In genomic region chr2:241598487-241598886, GRCh38 we compare ENCODE assay signal across 9 cellular contexts. TPM values are rescaled to one million over a fixed set of nuclear protein-coding genes. Genes with fewer than 3 reads are reported as not detected.
DNase-seq lines count a peak whose midpoint lies in the region; ATAC-seq, FAIRE-seq and TF ChIP-seq lines count a peak whose summit lies in the region.
"Had no signal": no experiment of that assay in that cellular context is flagged by ENCODE, and none has a peak within 500 bp of the region (broad histone marks: within the 10 kb centered on the region; RNA-seq: fewer than 3 reads in every experiment).

No MANE protein-coding gene starts in this region.

- peak; percentile 38; the same call in 1 of the 3 replicates for ATAC-seq in GM12878
- no peak for ATAC-seq in GM18511 (IDR thresholded peaks at IDR 0.05; ENCODE audit: unreplicated experiment)
- no peak for ATAC-seq in GM18858 (IDR thresholded peaks at IDR 0.05; ENCODE audit: unreplicated experiment)

- no peak for TF ChIP-seq EP300 in GM12878 (IDR thresholded peaks at IDR 0.05; ENCODE audit: borderline replicate concordance in 1 of 2, control insufficient read depth in 1 of 2, low read depth in 2 of 2, low read length in 2 of 2)
- TF ChIP-seq EP300 in neural cell (conservative IDR thresholded peaks at IDR 0.05; ENCODE audit: poor library complexity, severe bottlenecking), result no peak

- H4K20me1 ChIP-seq in GM12878 (ENCODE audit: control insufficient read depth, insufficient read depth) (no peaks in the 10 kb centered on the region), neural cell (ENCODE audit: insufficient read depth) (no peaks in the 10 kb centered on the region)

- intact Hi-C loops in GM12878 (cut with micrococcal nuclease; ENCODE audit: unreplicated experiment), result no loop called here
- intact Hi-C loops in testis (cut with DNase I; ENCODE audit: low total_unique reads), result no loop called here

- SMC1A ChIA-PET in GM12878 (lab: Charles Lee; ENCODE audit: uncharacterized antibody, unreplicated experiment), result interaction anchor here (0.7 to 1.5 kb wide), 3 partner anchors 10 to 206 kb away, joined by 3 read pairs; no protein-coding TSS in a partner anchor

- FAIRE-seq in GM12878 (lab: Jason Lieb, UNC), result peak; percentile 49

- H3K79me2 ChIP-seq in GM12878 (ENCODE audit: control insufficient read depth, insufficient read depth, low read length) (no peaks in the 10 kb centered on the region), neural cell (replicated peaks; ENCODE audit: insufficient read depth, low read length) (no peaks in the 10 kb centered on the region)

- 96% methylated on average over 1 of the region's 1 CpG for whole genome bisulfite sequencing in GM12878 (ENCODE audit: insufficient coverage, insufficient replicate concordance, low lambda C conversion rate, missing lambda C conversion rate)
- WGBS in testis, 2 donors, result 57 to 63% methylated on average over 1 of the region's 1 CpG

- no peaks in the 10 kb centered on the region for H3K9me3 ChIP-seq in GM12878 (replicated peaks; ENCODE audit: control insufficient read depth, insufficient read depth, low read length)
- no peaks in the 10 kb centered on the region for H3K9me3 ChIP-seq in neural cell (ENCODE audit: low read length)
- no peaks in the 10 kb centered on the region for H3K9me3 ChIP-seq in testis

- CTCF ChIA-PET in GM12878 (lab: Yijun Ruan, JAX), result interaction anchor here (0.6 to 1.7 kb wide), 11 partner anchors 12 to 488 kb away, joined by 3 to 7 read pairs (median 3); no protein-coding TSS in a partner anchor

- RAD21 ChIA-PET in GM12878 (lab: Charles Lee; ENCODE audit: unreplicated experiment), result interaction anchor here (1.0 kb wide), 1 partner anchor 83 kb away, joined by 3 read pairs; no protein-coding TSS in a partner anchor

- H3K9ac ChIP-seq in GM12878 (ENCODE audit: control insufficient read depth, insufficient read depth, low read length) (no peak overlapping the region), neural cell (ENCODE audit: low read length) (no peak overlapping the region)

- peak; percentile 43 for TF ChIP-seq RAD21 in GM12878 (IDR thresholded peaks at IDR 0.05; ENCODE audit: insufficient read depth, low read depth, low read length)
- TF ChIP-seq RAD21 in neural cell (conservative IDR thresholded peaks at IDR 0.05), result peak; percentile 11

- peaks cover 10 to 17% of the 10 kb centered on the region in 2 experiments for H3K36me3 ChIP-seq in GM12878 (ENCODE audit: control insufficient read depth in 2 of 2, insufficient read depth in 2 of 2, low read length in 1 of 2)
- H3K36me3 ChIP-seq in neural cell (ENCODE audit: insufficient read depth, low read length), result no peaks in the 10 kb centered on the region
- no peaks in the 10 kb centered on the region for H3K36me3 ChIP-seq in testis (ENCODE audit: low read depth, missing control alignments)

- TF ChIP-seq POLR2A in GM12878 (IDR thresholded peaks at IDR 0.05; ENCODE audit: low read depth, low read length) (no peak), testis (IDR thresholded peaks at IDR 0.05) (no peak)

- no peak overlapping the region for H3K4me2 ChIP-seq in GM12878 (ENCODE audit: control insufficient read depth, insufficient read depth)
- no peak overlapping the region for H3K4me2 ChIP-seq in neural cell (ENCODE audit: low read length)

- in situ Hi-C loops in GM12878 (cut with MboI), result no loop called here

- TF ChIP-seq CTCF in GM12865 (IDR thresholded peaks at IDR 0.05; ENCODE audit: insufficient read depth, low read depth, low read length, missing control alignments) (no peak), GM12878 (IDR thresholded peaks at IDR 0.05 in 2 of 3, conservative IDR thresholded peaks at IDR 0.05 in 1 of 3; ENCODE audit: control insufficient read depth in 2 of 3, extremely low read depth in 1 of 3, insufficient read depth in 1 of 3, low read depth in 3 of 3, low read length in 3 of 3) (peak; percentile 25 to 36 (median 32); a peak in 4 of 6 replicates), neural cell (IDR thresholded peaks at IDR 0.05; ENCODE audit: poor library complexity, severe bottlenecking) (no peak), testis (IDR thresholded peaks at IDR 0.05) (peak in 1 of 3 experiments; percentile 14)

- no peaks in the 10 kb centered on the region for H3K9me2 ChIP-seq in neural cell (ENCODE audit: insufficient read depth, low read length)

- H3K27ac ChIP-seq in GM12878 (ENCODE audit: control insufficient read depth, insufficient read depth) (no peak overlapping the region), neural cell (ENCODE audit: low read length) (no peak overlapping the region), testis (no peak overlapping the region)
- H3K27ac ChIP-seq: epithelial cell of prostate had no signal

- H2AFZ ChIP-seq in GM12878 (ENCODE audit: control insufficient read depth, low read depth, low read length) (no peak overlapping the region), neural cell (ENCODE audit: low read depth, low read length) (no peak overlapping the region)

- H3K27me3 ChIP-seq in GM12878 (replicated peaks in 1 of 2; ENCODE audit: control insufficient read depth in 2 of 2, insufficient read depth in 2 of 2, low read length in 1 of 2) (no peaks in the 10 kb centered on the region), neural cell (ENCODE audit: insufficient read depth, low read depth, low read length) (no peaks in the 10 kb centered on the region), testis (no peaks in the 10 kb centered on the region)

- H3K4me1 ChIP-seq in GM12878 (ENCODE audit: control insufficient read depth, insufficient read depth, low read length) (no peaks in the 10 kb centered on the region), testis (no peaks in the 10 kb centered on the region)

- BruUV-seq in GM12878 (replicated peaks; lab: Mats Ljungman, UMichigan), result no TSS peak

- POLR2A ChIA-PET in GM12878 (lab: Charles Lee), result interaction anchor here (0.7 kb wide), 1 partner anchor 156 kb away, joined by 3 read pairs; no protein-coding TSS in a partner anchor

- no peak overlapping the region for H3K4me3 ChIP-seq in GM12865 (ENCODE audit: low read depth, low read length)
- H3K4me3 ChIP-seq in GM12878, result no peak overlapping the region
- H3K4me3 ChIP-seq in neural cell (ENCODE audit: low read length), result no peak overlapping the region
- no peak overlapping the region for H3K4me3 ChIP-seq in testis

- no peaks in the 10 kb centered on the region for H3F3A ChIP-seq in neural cell (ENCODE audit: insufficient read depth, low read length, poor library complexity, severe bottlenecking)

- peak; percentile 29 for DNase-seq in GM12865 (ENCODE audit: low read depth)
- DNase-seq in M059J (ENCODE audit: low read depth), result peak; percentile 31
- DNase-seq in GM12878 (ENCODE audit: low read depth, low spot score), result no peak
- no peak for DNase-seq in testis
- DNase-seq: stimulated activated CD4-positive, alpha-beta T cell treated with anti-CD3 and anti-CD28 coated beads, Interleukin-4, amount 100 ng/mL, for 1 hour had no signal

RNA-seq across cellular contexts. Expression of gene THAP4, which starts 38.5 kb away (rescaled TPM):
- total RNA-seq in M059J (2014; rRNA removed; shearing (Covaris generic)), result 22.2 and 25.9 TPM in 2 replicates
- total RNA-seq in GM12878 (2013; cell fraction: nucleolus; rRNA removed), result 27.7 and 29.9 TPM in 2 replicates
- 54.1 and 67.7 TPM in 2 replicates for total RNA-seq in GM12878 (2014; rRNA removed)
- total RNA-seq in GM12878 (2014; rRNA removed; fragmentation: Illumina TruSeq; extraction: Trizol), result 33.4 and 40.5 TPM in 2 replicates
- total RNA-seq in GM12878 (2021), result 54.5 and 55.0 TPM in 2 replicates
- 24.1 TPM for polyA plus RNA-seq in GM12878 (2011; ENCODE audit: low read depth)
- 12.2 and 31.2 TPM in 2 replicates for polyA plus RNA-seq in GM12878 (2011; rRNA removed)
- polyA plus RNA-seq in GM12878 (2011; cell fraction: cytosol; rRNA removed), result 42.6 and 55.7 TPM in 2 replicates
- polyA plus RNA-seq in GM12878 (2011; cell fraction: nucleus; rRNA removed), result 29.3 and 37.3 TPM in 2 replicates
- polyA plus RNA-seq in GM12878 (2012), result 33.3 and 37.8 TPM in 2 replicates
- 5.8 and 32.0 TPM in 2 replicates for polyA plus RNA-seq in GM12878 (2014; fragmentation: Illumina TruSeq; extraction: Trizol)
- polyA plus RNA-seq in GM12878 (2014; fragmentation: Nextera tagmentation; extraction: Ambion mirVana), result 10 to 100 TPM; 12.9 to 22.7 TPM
- 63.6 and 68.8 TPM in 2 replicates for polyA plus RNA-seq in GM12878 (2014; rRNA removed)
- 10 to 100 TPM; 48.5 to 49.3 TPM for polyA plus RNA-seq in GM12878 (2016; fragmentation: Nextera tagmentation; extraction: Ambion mirVana)
- 32.8 and 41.6 TPM in 2 replicates for polyA minus RNA-seq in GM12878 (2011; rRNA and poly(A)+ RNA removed)
- 20.6 and 22.6 TPM in 2 replicates for polyA minus RNA-seq in GM12878 (2011; cell fraction: cytosol; rRNA and poly(A)+ RNA removed)
- polyA minus RNA-seq in GM12878 (2011; cell fraction: nucleus; rRNA and poly(A)+ RNA removed), result 8.9 and 17.8 TPM in 2 replicates
- 30.8 and 33.0 TPM in 2 replicates for polyA plus RNA-seq in neural cell
- 26.9 and 34.1 TPM in 2 replicates for polyA minus RNA-seq in neural cell
- 10 to 100 TPM; 61.3 to 73.5 TPM for total RNA-seq in testis
- 73.5 TPM for polyA plus RNA-seq in testis (ENCODE audit: insufficient read depth, low read depth, low replicate concordance)

RNA-seq across cellular contexts. Expression of gene ATG4B, which starts 39.0 kb away (rescaled TPM):
- 46.1 and 49.5 TPM in 2 replicates for total RNA-seq in M059J (2014; rRNA removed; shearing (Covaris generic))
- total RNA-seq in GM12878 (2013; cell fraction: nucleolus; rRNA removed), result 143 and 171 TPM in 2 replicates
- total RNA-seq in GM12878 (2014; rRNA removed) (59.6 and 76.2 TPM in 2 replicates), GM12878 (2014; rRNA removed; fragmentation: Illumina TruSeq; extraction: Trizol) (29.2 and 36.7 TPM in 2 replicates), GM12878 (2021) (61.0 and 69.2 TPM in 2 replicates), testis (100 to 1,000 TPM; 149 to 159 TPM)
- 34.4 TPM for polyA plus RNA-seq in GM12878 (2011; ENCODE audit: low read depth)
- polyA plus RNA-seq in GM12878 (2011; rRNA removed) (45.8 and 84.1 TPM in 2 replicates), GM12878 (2014; fragmentation: Illumina TruSeq; extraction: Trizol) (35.9 and 60.7 TPM in 2 replicates), GM12878 (2014; fragmentation: Nextera tagmentation; extraction: Ambion mirVana) (1 to 10 TPM; 5.8 to 9.3 TPM), GM12878 (2014; rRNA removed) (70.7 and 75.3 TPM in 2 replicates), GM12878 (2016; fragmentation: Nextera tagmentation; extraction: Ambion mirVana) (10 to 100 TPM; 73.2 to 76.1 TPM), neural cell (128 and 140 TPM in 2 replicates), testis (ENCODE audit: insufficient read depth, low read depth, low replicate concordance) (123 TPM)
- polyA plus RNA-seq in GM12878 (2011; cell fraction: cytosol; rRNA removed), result 77.3 and 96.6 TPM in 2 replicates
- 512 and 516 TPM in 2 replicates for polyA plus RNA-seq in GM12878 (2011; cell fraction: nucleus; rRNA removed)
- 52.9 and 59.3 TPM in 2 replicates for polyA plus RNA-seq in GM12878 (2012)
- polyA minus RNA-seq in GM12878 (2011; rRNA and poly(A)+ RNA removed), result 71.2 and 80.3 TPM in 2 replicates
- 28.2 and 28.9 TPM in 2 replicates for polyA minus RNA-seq in GM12878 (2011; cell fraction: cytosol; rRNA and poly(A)+ RNA removed)
- polyA minus RNA-seq in GM12878 (2011; cell fraction: nucleus; rRNA and poly(A)+ RNA removed), result 68.9 and 96.3 TPM in 2 replicates
- polyA minus RNA-seq in neural cell, result 58.2 and 74.4 TPM in 2 replicates

RNA-seq across cellular contexts. Expression of gene BOK, which starts 39.9 kb away (rescaled TPM):
- 3.9 and 11.7 TPM in 2 replicates for total RNA-seq in M059J (2014; rRNA removed; shearing (Covaris generic))
- not detected in 2 replicates for total RNA-seq in GM12878 (2013; cell fraction: nucleolus; rRNA removed)
- total RNA-seq in GM12878 (2014; rRNA removed), result not detected in 2 replicates
- total RNA-seq in GM12878 (2014; rRNA removed; fragmentation: Illumina TruSeq; extraction: Trizol), result 0.04 TPM in 1 of 2 replicates, not detected in the other
- total RNA-seq in GM12878 (2021), result 0.08 and 0.15 TPM in 2 replicates
- 0.09 TPM for polyA plus RNA-seq in GM12878 (2011; ENCODE audit: low read depth)
- not detected in 2 replicates for polyA plus RNA-seq in GM12878 (2011; rRNA removed)
- polyA plus RNA-seq in GM12878 (2011; cell fraction: cytosol; rRNA removed), result not detected in 2 replicates
- polyA plus RNA-seq in GM12878 (2011; cell fraction: nucleus; rRNA removed), result not detected in 2 replicates
- 0.07 TPM in 2 replicates for polyA plus RNA-seq in GM12878 (2012)
- not detected in 2 replicates for polyA plus RNA-seq in GM12878 (2014; fragmentation: Illumina TruSeq; extraction: Trizol)
- not detected for polyA plus RNA-seq in GM12878 (2014; fragmentation: Nextera tagmentation; extraction: Ambion mirVana)
- 0.09 TPM in 1 of 2 replicates, not detected in the other for polyA plus RNA-seq in GM12878 (2014; rRNA removed)
- under 1 TPM in 1 of 2 experiments, not detected in 1; 0.12 TPM for polyA plus RNA-seq in GM12878 (2016; fragmentation: Nextera tagmentation; extraction: Ambion mirVana)
- not detected in 2 replicates for polyA minus RNA-seq in GM12878 (2011; rRNA and poly(A)+ RNA removed)
- polyA minus RNA-seq in GM12878 (2011; cell fraction: cytosol; rRNA and poly(A)+ RNA removed), result 0.52 and 0.53 TPM in 2 replicates
- 0.19 TPM in 1 of 2 replicates, not detected in the other for polyA minus RNA-seq in GM12878 (2011; cell fraction: nucleus; rRNA and poly(A)+ RNA removed)
- 2.3 and 3.9 TPM in 2 replicates for polyA plus RNA-seq in neural cell
- 1.2 and 1.3 TPM in 2 replicates for polyA minus RNA-seq in neural cell
- 10 to 100 TPM; 52.0 to 62.7 TPM for total RNA-seq in testis
- polyA plus RNA-seq in testis (ENCODE audit: insufficient read depth, low read depth, low replicate concordance), result 20.2 TPM

Comparison
In these comparisons a context has a peak if more than half of its experiments do, and no peak if none do; other contexts are left out.
1. DNase-seq: peak in GM12865 (single experiment) and M059J (single experiment); none in GM12878 (single experiment) and testis (single experiment).
2. CTCF ChIP-seq: peak in GM12878 (3 of 3); none in GM12865 (single experiment) and neural cell (single experiment).